ENCODE assay signal across 23 cellular contexts in the genomic region with DNA sequence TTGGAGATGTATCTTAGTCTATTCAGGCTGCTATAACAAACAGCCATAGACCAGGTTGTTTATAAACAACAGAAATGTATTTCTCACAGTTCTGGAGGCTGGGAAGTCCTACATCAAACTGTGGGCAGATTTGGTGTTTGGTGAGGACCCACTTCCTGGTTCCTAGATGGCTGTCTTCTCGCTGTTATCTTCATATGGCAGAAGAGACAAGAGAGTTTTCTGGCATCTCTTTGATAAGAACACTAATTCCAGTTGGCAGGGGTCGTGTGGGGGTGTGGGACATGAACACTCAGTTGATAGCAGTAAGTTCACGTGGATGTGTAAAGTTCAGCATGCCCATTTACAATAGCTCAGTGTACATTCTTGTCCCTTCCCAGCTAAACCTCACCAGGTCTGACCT.
"Had no signal": no experiment of that assay in that cellular context is flagged by ENCODE, and none has a peak within 500 bp of the region (broad histone marks: within the 10 kb centered on the region; RNA-seq: fewer than 3 reads in every experiment).

No MANE protein-coding gene starts in this region.

- H3K4me1 ChIP-seq: esophagus squamous epithelium, psoas muscle, sigmoid colon, stomach, thyroid gland had no signal

- H3K4me3 Mint-ChIP-seq: memory B cell; natural killer cell; stimulated activated effector memory CD8-positive, alpha-beta T cell treated with anti-CD3 and anti-CD28 coated beads, Interleukin-12 subunit alpha, Interleukin-12 subunit beta, amount 100 ng/mL, for 72 hours had no signal

- H3K27ac Mint-ChIP-seq: memory B cell; natural killer cell; stimulated activated effector memory CD8-positive, alpha-beta T cell treated with anti-CD3 and anti-CD28 coated beads, Interleukin-12 subunit alpha, Interleukin-12 subunit beta, amount 100 ng/mL, for 72 hours had no signal

- H3K27ac ChIP-seq: dorsolateral prefrontal cortex, esophagus squamous epithelium, ovary, psoas muscle, sigmoid colon, stomach, thyroid gland had no signal

- H3K9me3 Mint-ChIP-seq: natural killer cell; stimulated activated effector memory CD8-positive, alpha-beta T cell treated with anti-CD3 and anti-CD28 coated beads, Interleukin-12 subunit alpha, Interleukin-12 subunit beta, amount 100 ng/mL, for 72 hours had no signal

- H3K27me3 ChIP-seq: ovary, sigmoid colon, thyroid gland had no signal

- H3K36me3 Mint-ChIP-seq: natural killer cell; stimulated activated effector memory CD8-positive, alpha-beta T cell treated with anti-CD3 and anti-CD28 coated beads, Interleukin-12 subunit alpha, Interleukin-12 subunit beta, amount 100 ng/mL, for 72 hours had no signal

- H3K4me1 Mint-ChIP-seq: memory B cell; natural killer cell; stimulated activated effector memory CD8-positive, alpha-beta T cell treated with anti-CD3 and anti-CD28 coated beads, Interleukin-12 subunit alpha, Interleukin-12 subunit beta, amount 100 ng/mL, for 72 hours had no signal

- DNase-seq: dorsolateral prefrontal cortex; effector CD4-positive, alpha-beta T cell; esophagus squamous epithelium; foreskin melanocyte; head of caudate nucleus; kidney; natural killer cell; occipital lobe; ovary; posterior cingulate gyrus; psoas muscle; right cardiac atrium; sigmoid colon; stimulated activated CD4-positive, alpha-beta T cell treated with anti-CD3 and anti-CD28 coated beads, Interleukin-2, amount 100 ng/mL, for 24 hours; stimulated activated CD4-positive, alpha-beta T cell treated with anti-CD3 and anti-CD28 coated beads, Interleukin-4, amount 100 ng/mL, for 24 hours; stimulated activated naive CD4-positive, alpha-beta T cell treated with Interleukin-2 at 50 U/mL for 16 hours; stomach; thyroid gland; trophoblast cell had no signal

- H3K36me3 ChIP-seq: esophagus squamous epithelium, ovary, sigmoid colon, stomach, thyroid gland had no signal

- H3K9me3 ChIP-seq: esophagus squamous epithelium, ovary, sigmoid colon, thyroid gland had no signal

- H3K4me3 ChIP-seq: dorsolateral prefrontal cortex, esophagus squamous epithelium, lung, ovary, psoas muscle, sigmoid colon, stomach, thyroid gland had no signal

- ATAC-seq: left lobe of liver; natural killer cell; psoas muscle; right cardiac atrium; stimulated activated effector memory CD8-positive, alpha-beta T cell treated with anti-CD3 and anti-CD28 coated beads, Interleukin-12 subunit alpha, Interleukin-12 subunit beta, amount 100 ng/mL, for 72 hours had no signal
